ENCODE assay signal across 15 cellular contexts in genomic region chr4:148740701-148741100, GRCh38.
DNase-seq lines count a peak whose midpoint lies in the region; ATAC-seq and TF ChIP-seq lines count a peak whose summit lies in the region.
"Had no signal": no experiment of that assay in that cellular context is flagged by ENCODE, and none has a peak within 500 bp of the region (broad histone marks: within the 10 kb centered on the region; RNA-seq: fewer than 3 reads in every experiment).

No MANE protein-coding gene starts in this region.

- H2AFZ ChIP-seq in mammary epithelial cell (ENCODE audit: low read depth, low read length) = peak overlapping the region; percentile 68

- no peak overlapping the region for H3K27ac Mint-ChIP-seq in activated CD4-positive, alpha-beta T cell treated with anti-CD3 and anti-CD28 coated beads, Interleukin-2, amount 10 ng/mL, durations not matched to agents 24 days and 14 days
- H3K27ac Mint-ChIP-seq: CD8-positive, alpha-beta memory T cell had no signal

- H3K27me3 Mint-ChIP-seq in activated CD4-positive, alpha-beta T cell treated with anti-CD3 and anti-CD28 coated beads, Interleukin-2, amount 10 ng/mL, durations not matched to agents 24 days and 14 days = no peaks in the 10 kb centered on the region

- H3K4me1 Mint-ChIP-seq in activated CD4-positive, alpha-beta T cell treated with anti-CD3 and anti-CD28 coated beads, Interleukin-2, amount 10 ng/mL, durations not matched to agents 24 days and 14 days = no peaks in the 10 kb centered on the region
- H3K4me1 Mint-ChIP-seq: CD8-positive, alpha-beta memory T cell had no signal

- H3K79me2 ChIP-seq in mammary epithelial cell (ENCODE audit: insufficient read depth, low read length) = no peaks in the 10 kb centered on the region

- H3K9ac ChIP-seq in mammary epithelial cell (ENCODE audit: insufficient read depth, low read length) = no peak overlapping the region
- H3K9ac ChIP-seq: BLaER1 had no signal

- no peaks in the 10 kb centered on the region for H3K36me3 Mint-ChIP-seq in activated CD4-positive, alpha-beta T cell treated with anti-CD3 and anti-CD28 coated beads, Interleukin-2, amount 10 ng/mL, durations not matched to agents 24 days and 14 days (ENCODE audit: low read depth)
- H3K36me3 Mint-ChIP-seq: CD8-positive, alpha-beta memory T cell had no signal

- peaks cover 8% of the 10 kb centered on the region for H3K9me3 Mint-ChIP-seq in activated CD4-positive, alpha-beta T cell treated with anti-CD3 and anti-CD28 coated beads, Interleukin-2, amount 10 ng/mL, durations not matched to agents 24 days and 14 days

- BruUV-seq in mammary epithelial cell (replicated peaks; lab: Mats Ljungman, UMichigan) = no TSS peak

- dilution Hi-C loops in mammary epithelial cell (cut with HindIII; ENCODE audit: low sequenced_read_pairs) = no loop called here

- DNase-seq in activated CD4-positive, alpha-beta T cell treated with anti-CD3 and anti-CD28 coated beads, Interleukin-2, amount 10 ng/mL, durations not matched to agents 24 days and 14 days = peak; percentile 23
- no peak for DNase-seq in activated CD4-positive, alpha-beta T cell treated with anti-CD3 and anti-CD28 coated beads for 1 hour
- DNase-seq in mammary epithelial cell (peak; percentile 42), foreskin keratinocyte (peak in 1 of 2 donors; percentile 34), renal cortical epithelial cell (ENCODE audit: low read depth) (peak; percentile 9), GM03348 (ENCODE audit: low spot score) (no peak), HCEC 1CT (no peak)
- DNase-seq: AML-193; Caco-2; CD8-positive, alpha-beta memory T cell; DND-41; GDM1 had no signal

- H3K4me2 ChIP-seq in mammary epithelial cell (ENCODE audit: insufficient read depth, low read depth, low read length) = no peak overlapping the region
- H3K4me2 ChIP-seq: BLaER1 had no signal

- no peaks in the 10 kb centered on the region for H3K27me3 ChIP-seq in mammary epithelial cell (ENCODE audit: insufficient read depth, low read length)
- H3K27me3 ChIP-seq in foreskin keratinocyte = no peaks in the 10 kb centered on the region
- H3K27me3 ChIP-seq: BLaER1 had no signal

- ATAC-seq in foreskin keratinocyte = peak; percentile 65
- ATAC-seq in GM21619 (IDR thresholded peaks at IDR 0.05; ENCODE audit: unreplicated experiment) = no peak

- WGBS in mammary epithelial cell (ENCODE audit: low coverage, missing lambda C conversion rate) = no CpG with 5 or more reads among the region's 1 CpG

- no peaks in the 10 kb centered on the region for H3K9me3 ChIP-seq in mammary epithelial cell (replicated peaks; ENCODE audit: insufficient read depth, low read length)
- H3K9me3 ChIP-seq: BLaER1, Caco-2 had no signal

- in situ Hi-C loops in mammary epithelial cell (cut with MboI; ENCODE audit: low sequenced_read_pairs in 2 of 2) = no loop called here

- TF ChIP-seq CTCF in mammary epithelial cell (conservative IDR thresholded peaks at IDR 0.05 in 1 of 2, IDR thresholded peaks at IDR 0.05 in 1 of 2; ENCODE audit: extremely low read depth in 1 of 2, insufficient read depth in 1 of 2, low read depth in 1 of 2, low read length in 2 of 2) = no peak
- TF ChIP-seq CTCF in foreskin keratinocyte (conservative IDR thresholded peaks at IDR 0.05) = no peak

- no peak overlapping the region for H3K4me3 Mint-ChIP-seq in activated CD4-positive, alpha-beta T cell treated with anti-CD3 and anti-CD28 coated beads, Interleukin-2, amount 10 ng/mL, durations not matched to agents 24 days and 14 days
- H3K4me3 Mint-ChIP-seq: CD8-positive, alpha-beta memory T cell had no signal

- H3K27ac ChIP-seq in mammary epithelial cell (ENCODE audit: insufficient read depth, low read depth, low read length) (no peak overlapping the region), foreskin keratinocyte (no peak overlapping the region)
- H3K27ac ChIP-seq: 22Rv1, BLaER1 had no signal

- CTCF ChIA-PET in mammary epithelial cell (lab: Charles Lee; ENCODE audit: low non-redundant PET) = no interaction called here

- H3K4me1 ChIP-seq in mammary epithelial cell (ENCODE audit: insufficient read depth, low read length) (peaks cover 7% of the 10 kb centered on the region), foreskin keratinocyte (no peaks in the 10 kb centered on the region)
- H3K4me1 ChIP-seq: BLaER1, Caco-2 had no signal

- no peak overlapping the region for H3K4me3 ChIP-seq in mammary epithelial cell (replicated peaks in 1 of 3; ENCODE audit: insufficient read depth in 1 of 3, low read depth in 2 of 3, low read length in 3 of 3)
- H3K4me3 ChIP-seq: BLaER1 had no signal

- no peaks in the 10 kb centered on the region for H4K20me1 ChIP-seq in mammary epithelial cell (ENCODE audit: insufficient read depth, low read length)
- H4K20me1 ChIP-seq: BLaER1 had no signal

- no peaks in the 10 kb centered on the region for H3K36me3 ChIP-seq in mammary epithelial cell (ENCODE audit: insufficient read depth, low read length)
- H3K36me3 ChIP-seq: BLaER1 had no signal

- intact Hi-C loops in activated CD4-positive, alpha-beta T cell treated with anti-CD3 and anti-CD28 coated beads, Interleukin-2, amount 10 ng/mL, durations not matched to agents 24 days and 14 days (cut with micrococcal nuclease) = no loop called here
- intact Hi-C loops in mammary epithelial cell (cut with micrococcal nuclease) = no loop called here

Comparison
In these comparisons a context has a peak if more than half of its experiments do, and no peak if none do; other contexts are left out.
1. DNase-seq: peak in activated CD4-positive, alpha-beta T cell treated with anti-CD3 and anti-CD28 coated beads, Interleukin-2, amount 10 ng/mL, durations not matched to agents 24 days and 14 days (single experiment), mammary epithelial cell (single experiment) and renal cortical epithelial cell (single experiment); none in activated CD4-positive, alpha-beta T cell treated with anti-CD3 and anti-CD28 coated beads for 1 hour (single experiment), GM03348 (single experiment) and HCEC 1CT (single experiment).